ENCODE assay signal across 8 cellular contexts in the genomic region with DNA sequence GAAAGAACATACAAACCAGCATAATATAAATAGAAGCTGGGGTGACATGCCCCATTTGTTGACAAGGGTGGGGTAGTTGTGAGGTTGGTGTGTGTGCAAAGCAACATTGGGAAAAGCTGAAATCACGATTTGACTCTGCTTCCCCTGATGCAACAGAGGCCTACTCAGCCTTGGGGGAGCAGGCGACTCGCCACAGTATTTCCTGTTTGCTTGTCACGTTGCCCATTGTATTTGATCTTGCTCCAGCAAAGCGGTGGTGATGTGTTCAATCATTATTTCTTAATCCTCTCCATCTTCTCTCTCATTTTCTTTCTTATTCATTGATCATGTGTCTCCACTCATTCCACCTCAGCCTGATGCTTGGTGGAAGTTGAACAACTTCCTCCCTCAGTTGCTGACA.
DNase-seq lines count a peak whose midpoint lies in the region; ATAC-seq and TF ChIP-seq lines count a peak whose summit lies in the region.

No MANE protein-coding gene starts in this region.

- DNase-seq in Kasumi-1 (lab: John Stamatoyannopoulos, UW): peak; percentile 22 to 42
- DNase-seq in activated T-cell treated with anti-CD3 and anti-CD28 coated beads, Interleukin-2, amount 50 U/mL, for 48 hours: peak; percentile 58 to 69
- DNase-seq in right lobe of liver: no peak
- peak in 1 of 2 donors; percentile 55 for DNase-seq in upper lobe of left lung
- no peak for DNase-seq in BE2C
- DNase-seq in NCI-H146 treated with DMSO at 0.1 percent for 48 hours (lab: John Stamatoyannopoulos, UW; ENCODE audit: unreplicated experiment): no peak
- no peak for DNase-seq in progenitor cell of endocrine pancreas (ENCODE audit: low spot score, unreplicated experiment)

- TF ChIP-seq POLR2A in right lobe of liver (IDR thresholded peaks at IDR 0.05) (no peak), upper lobe of left lung (IDR thresholded peaks at IDR 0.05) (no peak)

- H3K36me3 ChIP-seq in right lobe of liver (no peaks in the 10 kb centered on the region), upper lobe of left lung (no peaks in the 10 kb centered on the region), BE2C (no peaks in the 10 kb centered on the region)

- no peak for TF ChIP-seq CTCF in right lobe of liver (IDR thresholded peaks at IDR 0.05)
- TF ChIP-seq CTCF in upper lobe of left lung (IDR thresholded peaks at IDR 0.05): no peak
- no peak for TF ChIP-seq CTCF in BE2C (IDR thresholded peaks at IDR 0.05; ENCODE audit: low read depth, low read length)
- no peak for TF ChIP-seq CTCF in progenitor cell of endocrine pancreas (IDR thresholded peaks at IDR 0.05; ENCODE audit: unreplicated experiment)

- H3K4me1 ChIP-seq in right lobe of liver (peaks cover 0 to 11% (median 5%) of the 10 kb centered on the region in 4 donors), upper lobe of left lung (peaks cover 3 to 44% (median 18%) of the 10 kb centered on the region in 4 donors), BE2C (no peaks in the 10 kb centered on the region)

- ATAC-seq in GM19351 (IDR thresholded peaks at IDR 0.05; ENCODE audit: unreplicated experiment) (peak; percentile 63), right lobe of liver (peak in 3 of 4 donors; percentile 31 to 36 (median 35)), upper lobe of left lung (ENCODE audit: low FRiP score in 2 of 2) (peak in 1 of 2 donors; percentile 36)

- H3K27me3 Mint-ChIP-seq in progenitor cell of endocrine pancreas: no peaks in the 10 kb centered on the region

- H3K4me3 ChIP-seq in right lobe of liver: no peak overlapping the region
- no peak overlapping the region for H3K4me3 ChIP-seq in upper lobe of left lung
- no peak overlapping the region for H3K4me3 ChIP-seq in BE2C (ENCODE audit: low read depth, low read length)

- intact Hi-C loops in right lobe of liver (cut with DNase I): no loop called here

- no peaks in the 10 kb centered on the region for H3K9me3 Mint-ChIP-seq in progenitor cell of endocrine pancreas (ENCODE audit: low read depth)

- no peak overlapping the region for H3K27ac Mint-ChIP-seq in progenitor cell of endocrine pancreas

- H3K9me3 ChIP-seq in right lobe of liver (no peaks in the 10 kb centered on the region), upper lobe of left lung (no peaks in the 10 kb centered on the region), BE2C (no peaks in the 10 kb centered on the region)

- peak in 1 of 4 donors; percentile 54 for TF ChIP-seq EP300 in upper lobe of left lung (IDR thresholded peaks at IDR 0.05)

- H3K27ac ChIP-seq in right lobe of liver: no peak overlapping the region
- peak overlapping the region; percentile 21 to 70 (median 53) for H3K27ac ChIP-seq in upper lobe of left lung

- H3K4me3 Mint-ChIP-seq in progenitor cell of endocrine pancreas (ENCODE audit: low read depth): no peak overlapping the region

- no peaks in the 10 kb centered on the region for H3K36me3 Mint-ChIP-seq in progenitor cell of endocrine pancreas (ENCODE audit: insufficient read depth)

- H3K27me3 ChIP-seq in right lobe of liver (no peaks in the 10 kb centered on the region), upper lobe of left lung (no peaks in the 10 kb centered on the region), BE2C (no peaks in the 10 kb centered on the region)

- 45% methylated on average over 4 of the region's 5 CpGs for WGBS in right lobe of liver (ENCODE audit: insufficient coverage, low coverage, low lambda C conversion rate, missing lambda C conversion rate)
- 28 to 32% methylated on average over 5 of the region's 5 CpGs for WGBS in upper lobe of left lung, 2 donors

- H3K4me1 Mint-ChIP-seq in progenitor cell of endocrine pancreas (ENCODE audit: low read depth): peaks cover 28% of the 10 kb centered on the region

Comparison
In these comparisons a context has a peak if more than half of its experiments do, and no peak if none do; other contexts are left out.
1. DNase-seq: peak in Kasumi-1 (2 of 2) and activated T-cell treated with anti-CD3 and anti-CD28 coated beads, Interleukin-2, amount 50 U/mL, for 48 hours (2 of 2); none in right lobe of liver (0 of 3), BE2C (single experiment), NCI-H146 treated with DMSO at 0.1 percent for 48 hours (single experiment) and progenitor cell of endocrine pancreas (single experiment).
2. H3K27ac ChIP-seq: peak in upper lobe of left lung (4 of 4); none in right lobe of liver (0 of 3).